In genomic region chr17:60091908-60092331, GRCh38 we compare ENCODE assay signal across 12 cellular contexts. TPM values are rescaled to one million over a fixed set of nuclear protein-coding genes. Genes with fewer than 3 reads are reported as not detected.
DNase-seq lines count a peak whose midpoint lies in the region; ATAC-seq and TF ChIP-seq lines count a peak whose summit lies in the region.
"Had no signal": no experiment of that assay in that cellular context is flagged by ENCODE, and none has a peak within 500 bp of the region (broad histone marks: within the 10 kb centered on the region; RNA-seq: fewer than 3 reads in every experiment).

No MANE protein-coding gene starts in this region.

- POLR2A ChIA-PET in CD8-positive, alpha-beta T cell (lab: Charles Lee): no interaction called here

- H3K4me1 ChIP-seq in upper lobe of left lung: peaks cover 8 to 24% (median 18%) of the 10 kb centered on the region in 4 donors
- H3K4me1 ChIP-seq in CD8-positive, alpha-beta T cell (ENCODE audit: insufficient read depth, low read length): no peaks in the 10 kb centered on the region

- no peak for TF ChIP-seq EP300 in upper lobe of left lung (IDR thresholded peaks at IDR 0.05)

- H3K4me1 Mint-ChIP-seq in CD8-positive, alpha-beta T cell (ENCODE audit: low read depth): no peaks in the 10 kb centered on the region
- H3K4me1 Mint-ChIP-seq: activated naive CD8-positive, alpha-beta T cell treated with anti-CD3 and anti-CD28 coated beads, Interleukin-2, amount 10 ng/mL, durations not matched to agents 7 days and 5 days had no signal

- peak; percentile 5 to 23 for ATAC-seq in upper lobe of left lung (ENCODE audit: low FRiP score in 2 of 2)
- ATAC-seq in CD8-positive, alpha-beta T cell: no peak
- no peak for ATAC-seq in HG03196 (IDR thresholded peaks at IDR 0.05; ENCODE audit: unreplicated experiment)

- peaks cover 0 to 7% (median 1%) of the 10 kb centered on the region in 4 donors for H3K9me3 ChIP-seq in upper lobe of left lung
- no peaks in the 10 kb centered on the region for H3K9me3 ChIP-seq in CD8-positive, alpha-beta T cell (ENCODE audit: low read length)
- H3K9me3 ChIP-seq: thyroid gland had no signal

- TF ChIP-seq POLR2A in upper lobe of left lung (IDR thresholded peaks at IDR 0.05): no peak

- CTCF ChIA-PET in CD8-positive, alpha-beta T cell (lab: Charles Lee): interaction anchor here (0.7 kb wide), 1 partner anchor 14 kb away, joined by 3 read pairs; no protein-coding TSS in a partner anchor

- peaks cover 3% of the 10 kb centered on the region for H3K27me3 Mint-ChIP-seq in CD8-positive, alpha-beta T cell (ENCODE audit: low read depth)

- intact Hi-C loops in CD8-positive, alpha-beta T cell (cut with DNase I, micrococcal nuclease): no loop called here

- H3K27ac ChIP-seq in layer of hippocampus (ENCODE audit: low read depth, low read length) (peak overlapping the region; percentile 12), upper lobe of left lung (peak overlapping the region; percentile 53 to 73 (median 62))
- no peak overlapping the region for H3K27ac ChIP-seq in CD8-positive, alpha-beta T cell (ENCODE audit: low read depth, low read length)
- H3K27ac ChIP-seq: thyroid gland had no signal

- no peak overlapping the region for H3K4me3 ChIP-seq in upper lobe of left lung
- H3K4me3 ChIP-seq in CD8-positive, alpha-beta T cell (ENCODE audit: low read depth, low read length): no peak overlapping the region
- H3K4me3 ChIP-seq: thyroid gland had no signal

- no peaks in the 10 kb centered on the region for H3K36me3 Mint-ChIP-seq in CD8-positive, alpha-beta T cell
- H3K36me3 Mint-ChIP-seq: activated naive CD8-positive, alpha-beta T cell treated with anti-CD3 and anti-CD28 coated beads, Interleukin-2, amount 10 ng/mL, durations not matched to agents 7 days and 5 days had no signal

- no peaks in the 10 kb centered on the region for H3K36me3 ChIP-seq in upper lobe of left lung
- no peaks in the 10 kb centered on the region for H3K36me3 ChIP-seq in CD8-positive, alpha-beta T cell (ENCODE audit: insufficient read depth, low read length)
- H3K36me3 ChIP-seq: thyroid gland had no signal

- DNase-seq in NOMO-1 treated with DMSO at 0.1 percent for 48 hours (lab: John Stamatoyannopoulos, UW; ENCODE audit: unreplicated experiment) (peak; percentile 54), NOMO-1 treated with dmso at 0.1 percent for 144 hours (lab: John Stamatoyannopoulos, UW; ENCODE audit: unreplicated experiment) (no peak), amniotic epithelial cell (ENCODE audit: low read depth) (peak; percentile 79), upper lobe of left lung (no peak), 8988T (no peak)
- DNase-seq in CD8-positive, alpha-beta T cell: no peak
- DNase-seq: activated naive CD8-positive, alpha-beta T cell treated with anti-CD3 and anti-CD28 coated beads, Interleukin-2, amount 10 ng/mL, durations not matched to agents 7 days and 5 days; glutamatergic neuron; KG1; thyroid gland had no signal

- H3K4me3 Mint-ChIP-seq in CD8-positive, alpha-beta T cell: no peak overlapping the region
- H3K4me3 Mint-ChIP-seq: activated naive CD8-positive, alpha-beta T cell treated with anti-CD3 and anti-CD28 coated beads, Interleukin-2, amount 10 ng/mL, durations not matched to agents 7 days and 5 days had no signal

- no peak for TF ChIP-seq CTCF in upper lobe of left lung (IDR thresholded peaks at IDR 0.05)
- TF ChIP-seq CTCF in CD8-positive, alpha-beta T cell (IDR thresholded peaks at IDR 0.05): no peak

- H3K27ac Mint-ChIP-seq in CD8-positive, alpha-beta T cell: no peak overlapping the region
- H3K27ac Mint-ChIP-seq: activated naive CD8-positive, alpha-beta T cell treated with anti-CD3 and anti-CD28 coated beads, Interleukin-2, amount 10 ng/mL, durations not matched to agents 7 days and 5 days had no signal

- H3K9me3 Mint-ChIP-seq in CD8-positive, alpha-beta T cell: peaks cover 8% of the 10 kb centered on the region

- no peaks in the 10 kb centered on the region for H3K27me3 ChIP-seq in layer of hippocampus (ENCODE audit: control insufficient read depth, insufficient read depth, low read length)
- no peaks in the 10 kb centered on the region for H3K27me3 ChIP-seq in upper lobe of left lung
- H3K27me3 ChIP-seq in CD8-positive, alpha-beta T cell (ENCODE audit: insufficient read depth, low read length): no peaks in the 10 kb centered on the region
- H3K27me3 ChIP-seq: thyroid gland had no signal

- 45 to 54% methylated on average over 2 of the region's 2 CpGs for WGBS in upper lobe of left lung, 2 donors

RNA-seq across cellular contexts. Expression of gene HEATR6, which starts 13.2 kb away (rescaled TPM):
- 10 to 100 TPM; 17.9 to 35.2 (median 22.3) TPM for total RNA-seq in upper lobe of left lung
- 1 to 10 TPM; 8.8 to 9.1 TPM for total RNA-seq in CD8-positive, alpha-beta T cell

RNA-seq across cellular contexts. Expression of gene CA4, which starts 57.9 kb away (rescaled TPM):
- total RNA-seq in upper lobe of left lung: 100 to 1,000 TPM in 1 of 6 donors, 10 to 100 TPM in 4, 1 to 10 TPM in 1; 7.3 to 102 (median 45.5) TPM
- not detected for total RNA-seq in CD8-positive, alpha-beta T cell
- total RNA-seq: activated naive CD8-positive, alpha-beta T cell treated with anti-CD3 and anti-CD28 coated beads, Interleukin-2, amount 10 ng/mL, durations not matched to agents 7 days and 5 days had no signal

Comparison
In these comparisons a context has a peak if more than half of its experiments do, and no peak if none do; other contexts are left out.
1. DNase-seq: peak in NOMO-1 treated with DMSO at 0.1 percent for 48 hours (single experiment) and amniotic epithelial cell (single experiment); none in NOMO-1 treated with dmso at 0.1 percent for 144 hours (single experiment), upper lobe of left lung (0 of 2), CD8-positive, alpha-beta T cell (0 of 7) and 8988T (single experiment).
2. ATAC-seq: peak in upper lobe of left lung (2 of 2); none in CD8-positive, alpha-beta T cell (single experiment) and HG03196 (single experiment).
3. RNA of gene CA4, which starts 57.9 kb away (total RNA-seq): 7.3 to 102 TPM in upper lobe of left lung; not detected in CD8-positive, alpha-beta T cell; every median in the first group is over 4 times any median in the second.